Comparison of ENCODE assay signal across 18 cellular contexts in the genomic region with DNA sequence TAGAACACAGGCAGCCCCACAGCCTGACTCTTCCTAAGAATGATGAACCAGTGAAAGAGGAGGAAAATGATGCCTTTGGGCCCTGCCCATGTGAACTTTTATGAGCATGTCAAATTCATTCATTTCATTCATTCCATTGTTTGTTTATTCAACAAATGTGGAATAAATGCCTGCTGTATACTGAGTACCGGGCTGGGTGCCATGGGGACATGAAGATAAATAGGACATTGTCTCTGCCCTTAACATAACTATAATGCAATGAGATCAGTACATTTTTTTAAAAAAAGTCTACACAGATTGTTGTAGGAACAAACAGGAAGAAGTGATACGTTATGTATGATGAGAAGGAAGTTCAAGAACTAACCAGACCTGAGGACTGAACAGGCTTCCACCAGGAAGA.
"Had no signal": no experiment of that assay in that cellular context is flagged by ENCODE, and none has a peak within 500 bp of the region (broad histone marks: within the 10 kb centered on the region; RNA-seq: fewer than 3 reads in every experiment).

No MANE protein-coding gene starts in this region.

- H3K4me1 ChIP-seq: gastrocnemius medialis, prostate gland, uterus had no signal

- H3K27ac Mint-ChIP-seq: activated CD4-positive, alpha-beta memory T cell treated with anti-CD3 and anti-CD28 coated beads, Interleukin-2, amount 10 ng/mL, durations not matched to agents 7 days and 5 days; activated CD8-positive, alpha-beta memory T cell treated with anti-CD3 and anti-CD28 coated beads, Interleukin-2, amount 10 ng/mL, durations not matched to agents 7 days and 5 days; activated naive CD8-positive, alpha-beta T cell had no signal

- H3K4me3 Mint-ChIP-seq: activated CD4-positive, alpha-beta memory T cell treated with anti-CD3 and anti-CD28 coated beads, Interleukin-2, amount 10 ng/mL, durations not matched to agents 7 days and 5 days; activated CD8-positive, alpha-beta memory T cell treated with anti-CD3 and anti-CD28 coated beads, Interleukin-2, amount 10 ng/mL, durations not matched to agents 7 days and 5 days; activated naive CD8-positive, alpha-beta T cell had no signal

- DNase-seq: activated CD4-positive, alpha-beta memory T cell treated with anti-CD3 and anti-CD28 coated beads, Interleukin-2, amount 10 ng/mL, durations not matched to agents 7 days and 5 days; activated CD4-positive, alpha-beta T cell treated with anti-CD3 and anti-CD28 coated beads for 48 hours; activated CD4-positive, CD25-positive, alpha-beta regulatory T cell; activated CD8-positive, alpha-beta memory T cell treated with anti-CD3 and anti-CD28 coated beads, Interleukin-2, amount 10 ng/mL, durations not matched to agents 7 days and 5 days; gastrocnemius medialis; left cardiac atrium; lower lobe of right lung; occipital lobe; right cardiac atrium; stimulated activated CD4-positive, alpha-beta T cell treated with anti-CD3 and anti-CD28 coated beads, Interleukin-2, amount 100 ng/mL, for 24 hours; stimulated activated naive CD8-positive, alpha-beta T cell treated with anti-CD3 and anti-CD28 coated beads, Interleukin-15, Interleukin-2, amounts not matched to agents 100 U/mL and 50 U/mL, for 24 hours; T-helper 1 cell; T-helper 9 cell; transverse colon; uterus had no signal

- H3K27me3 ChIP-seq: gastrocnemius medialis, suprapubic skin, transverse colon, uterus had no signal

- H3K27me3 Mint-ChIP-seq: activated CD4-positive, alpha-beta memory T cell treated with anti-CD3 and anti-CD28 coated beads, Interleukin-2, amount 10 ng/mL, durations not matched to agents 7 days and 5 days; activated CD8-positive, alpha-beta memory T cell treated with anti-CD3 and anti-CD28 coated beads, Interleukin-2, amount 10 ng/mL, durations not matched to agents 7 days and 5 days; activated naive CD8-positive, alpha-beta T cell had no signal

- H3K9me3 ChIP-seq: gastrocnemius medialis, lower lobe of right lung, prostate gland, suprapubic skin, transverse colon, uterus had no signal

- H3K9me3 Mint-ChIP-seq: activated CD4-positive, alpha-beta memory T cell treated with anti-CD3 and anti-CD28 coated beads, Interleukin-2, amount 10 ng/mL, durations not matched to agents 7 days and 5 days had no signal

- H3K36me3 ChIP-seq: gastrocnemius medialis, prostate gland, transverse colon, uterus had no signal

- H3K4me3 ChIP-seq: gastrocnemius medialis, lower lobe of right lung, prostate gland, suprapubic skin, transverse colon, uterus had no signal
